ENCODE assay signal across 30 cellular contexts in the genomic region with DNA sequence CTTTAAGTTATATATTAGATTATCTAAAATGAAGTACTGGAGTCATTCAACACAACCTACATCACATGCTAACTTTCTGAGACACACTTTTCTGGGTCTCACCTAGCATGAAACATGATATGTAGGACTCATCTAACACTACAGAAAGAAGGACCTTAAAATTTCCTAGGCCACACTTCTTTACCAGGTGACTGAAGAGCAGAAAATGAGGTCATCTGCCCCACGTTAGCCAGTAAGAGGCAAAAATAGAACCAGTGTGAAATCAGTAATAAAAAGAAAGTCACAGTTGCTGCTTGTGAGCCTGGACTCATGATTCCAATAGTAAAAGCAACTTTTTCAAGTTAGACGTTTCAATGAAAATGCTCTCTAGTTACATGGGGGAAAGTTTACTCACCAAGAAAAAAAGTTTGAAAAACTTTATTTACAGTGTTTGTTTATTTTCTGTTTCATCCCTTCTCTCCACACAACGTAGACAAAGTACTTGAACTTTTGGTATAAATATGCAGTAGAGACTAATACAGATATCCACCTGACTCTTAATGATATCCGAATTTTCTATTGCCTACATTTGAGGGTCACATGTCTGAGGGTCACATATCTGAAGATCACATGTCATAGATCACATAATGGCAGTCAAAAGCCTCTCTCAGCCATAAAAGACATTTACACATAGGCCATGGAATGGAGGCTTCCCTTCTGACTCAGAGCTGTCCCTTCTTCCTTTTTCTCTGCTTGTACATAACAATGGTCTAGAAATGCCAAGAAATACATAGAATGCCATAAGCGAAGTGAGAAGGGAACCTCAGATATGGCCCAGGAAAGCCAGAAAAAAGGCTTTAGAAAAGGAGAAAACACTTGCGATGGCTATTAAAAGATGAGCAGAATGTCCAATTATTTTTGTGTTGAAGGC.
DNase-seq lines count a peak whose midpoint lies in the region; ATAC-seq, FAIRE-seq and TF ChIP-seq lines count a peak whose summit lies in the region.
"Had no signal": no experiment of that assay in that cellular context is flagged by ENCODE, and none has a peak within 500 bp of the region (broad histone marks: within the 10 kb centered on the region; RNA-seq: fewer than 3 reads in every experiment).

No MANE protein-coding gene starts in this region.

- H3K9ac ChIP-seq in IMR-90 (ENCODE audit: low read depth, low read length) (no peak overlapping the region), H1 (replicated peaks in 1 of 4; ENCODE audit: extremely low read depth in 1 of 4, low read depth in 3 of 4, low read length in 3 of 4) (no peak overlapping the region)
- H3K9ac ChIP-seq: GM23248 had no signal

- no peaks in the 10 kb centered on the region for H3K9me3 Mint-ChIP-seq in progenitor cell of endocrine pancreas (ENCODE audit: low read depth)
- no peaks in the 10 kb centered on the region for H3K9me3 Mint-ChIP-seq in activated T-cell treated with anti-CD3 and anti-CD28 coated beads, Interleukin-2, amount 50 U/mL, for 4 hours
- H3K9me3 Mint-ChIP-seq: activated CD4-positive, alpha-beta T cell treated with anti-CD3 and anti-CD28 coated beads, Interleukin-2, amount 10 ng/mL, durations not matched to agents 24 days and 14 days; activated T-helper 17 cell treated with anti-CD3 and anti-CD28 coated beads, Interleukin-2, amount 50 U/mL, for 72 hours; neural crest cell; stimulated activated naive CD8-positive, alpha-beta T cell treated with anti-CD3 and anti-CD28 coated beads, Interleukin-15, Interleukin-2, amounts not matched to agents 100 ng/mL and 50 ng/mL, for 24 hours had no signal

- ATAC-seq in IMR-90 (ENCODE audit: low read depth): no peak
- no peak for ATAC-seq in HG03159 (IDR thresholded peaks at IDR 0.05; ENCODE audit: unreplicated experiment)
- no peak for ATAC-seq in activated T-cell treated with anti-CD3 and anti-CD28 coated beads, Interleukin-2, amount 50 U/mL, for 4 hours
- ATAC-seq: activated T-helper 17 cell treated with anti-CD3 and anti-CD28 coated beads, Interleukin-2, amount 50 U/mL, for 72 hours; T-helper 17 cell had no signal

- H4K5ac ChIP-seq in IMR-90 (ENCODE audit: low read depth, low read length): no peak overlapping the region
- no peak overlapping the region for H4K5ac ChIP-seq in H1 (ENCODE audit: insufficient read length, low read depth, low read length)

- no peak overlapping the region for H3K18ac ChIP-seq in IMR-90 (ENCODE audit: low read depth, low read length)
- H3K18ac ChIP-seq in H1 (ENCODE audit: extremely low read depth, low read length): no peak overlapping the region

- DNase-seq in GM10266 (ENCODE audit: extremely low spot score) (peak; percentile 5), GM19239 (ENCODE audit: insufficient read length, low spot score) (no peak), IMR-90 (no peak), H1 (ENCODE audit: low read depth in 1 of 2, low spot score in 2 of 2) (no peak), ovary (no peak), progenitor cell of endocrine pancreas (ENCODE audit: low spot score, unreplicated experiment) (no peak)
- DNase-seq in activated T-cell treated with anti-CD3 and anti-CD28 coated beads, Interleukin-2, amount 50 U/mL, for 4 hours: no peak
- DNase-seq: ACHN; activated CD4-positive, alpha-beta T cell treated with anti-CD3 and anti-CD28 coated beads, Interleukin-2, amount 10 ng/mL, durations not matched to agents 24 days and 14 days; cerebellar nuclear complex; DMS53; GF-D8; GM23248; head of caudate nucleus; Kasumi-1; kidney glomerular epithelial cell; NCI-H2171 treated with DMSO at 0.1 percent for 48 hours; NCI-H526; sigmoid colon; T-helper 17 cell; thyroid gland had no signal

- FAIRE-seq in GM19239 (lab: Jason Lieb, UNC) (peak; percentile 70), H1 (lab: Jason Lieb, UNC) (peak; percentile 36)
- FAIRE-seq: HTR-8/SVneo, RCC 7860 had no signal

- no peak overlapping the region for H3K4me3 Mint-ChIP-seq in progenitor cell of endocrine pancreas (ENCODE audit: low read depth)
- no peak overlapping the region for H3K4me3 Mint-ChIP-seq in activated T-cell treated with anti-CD3 and anti-CD28 coated beads, Interleukin-2, amount 50 U/mL, for 4 hours
- H3K4me3 Mint-ChIP-seq: activated CD4-positive, alpha-beta T cell treated with anti-CD3 and anti-CD28 coated beads, Interleukin-2, amount 10 ng/mL, durations not matched to agents 24 days and 14 days; activated naive CD8-positive, alpha-beta T cell; activated T-helper 17 cell treated with anti-CD3 and anti-CD28 coated beads, Interleukin-2, amount 50 U/mL, for 72 hours; neural crest cell; stimulated activated naive CD8-positive, alpha-beta T cell treated with anti-CD3 and anti-CD28 coated beads, Interleukin-15, Interleukin-2, amounts not matched to agents 100 ng/mL and 50 ng/mL, for 24 hours; T-helper 17 cell had no signal

- no peaks in the 10 kb centered on the region for H3K27me3 Mint-ChIP-seq in progenitor cell of endocrine pancreas
- no peaks in the 10 kb centered on the region for H3K27me3 Mint-ChIP-seq in activated T-cell treated with anti-CD3 and anti-CD28 coated beads, Interleukin-2, amount 50 U/mL, for 4 hours (ENCODE audit: low read depth)
- H3K27me3 Mint-ChIP-seq: activated CD4-positive, alpha-beta T cell treated with anti-CD3 and anti-CD28 coated beads, Interleukin-2, amount 10 ng/mL, durations not matched to agents 24 days and 14 days; activated naive CD8-positive, alpha-beta T cell; activated T-helper 17 cell treated with anti-CD3 and anti-CD28 coated beads, Interleukin-2, amount 50 U/mL, for 72 hours; stimulated activated naive CD8-positive, alpha-beta T cell treated with anti-CD3 and anti-CD28 coated beads, Interleukin-15, Interleukin-2, amounts not matched to agents 100 ng/mL and 50 ng/mL, for 24 hours; T-helper 17 cell had no signal

- no peak overlapping the region for H3K56ac ChIP-seq in IMR-90 (ENCODE audit: extremely low read depth, insufficient read depth, low read length)
- no peak overlapping the region for H3K56ac ChIP-seq in H1 (replicated peaks; ENCODE audit: insufficient read length, low read depth, low read length)

- no peaks in the 10 kb centered on the region for H3K79me2 ChIP-seq in H1 (ENCODE audit: control insufficient read depth in 1 of 2, insufficient read depth in 2 of 2, low read length in 2 of 2)

- H3K27me3 ChIP-seq in IMR-90 (ENCODE audit: control insufficient read depth, insufficient read depth, low read length): no peaks in the 10 kb centered on the region
- H3K27me3 ChIP-seq in H1 (replicated peaks in 1 of 4; ENCODE audit: control insufficient read depth in 3 of 4, extremely low read depth in 1 of 4, insufficient read depth in 3 of 4, low read length in 3 of 4): no peaks in the 10 kb centered on the region
- H3K27me3 ChIP-seq in ovary: no peaks in the 10 kb centered on the region
- H3K27me3 ChIP-seq: ascending aorta, sigmoid colon, thyroid gland had no signal

- no peaks in the 10 kb centered on the region for H3K9me1 ChIP-seq in IMR-90 (ENCODE audit: insufficient read depth, low read length)

- H3K9me3 ChIP-seq in IMR-90 (ENCODE audit: control insufficient read depth, insufficient read depth, low read length) (no peaks in the 10 kb centered on the region), H1 (ENCODE audit: insufficient read depth in 2 of 2, low read depth in 1 of 2, low read length in 1 of 2) (no peaks in the 10 kb centered on the region), ovary (no peaks in the 10 kb centered on the region)
- H3K9me3 ChIP-seq: ascending aorta, sigmoid colon, thyroid gland had no signal

- no peak for TF ChIP-seq CTCF in GM10266 (IDR thresholded peaks at IDR 0.05; ENCODE audit: control insufficient read depth, insufficient read depth, low read depth, missing control alignments)
- TF ChIP-seq CTCF in IMR-90 (conservative IDR thresholded peaks at IDR 0.05; ENCODE audit: low read depth, low read length): no peak
- no peak for TF ChIP-seq CTCF in H1 (IDR thresholded peaks at IDR 0.05; ENCODE audit: control extremely low read depth in 1 of 3, insufficient read depth in 1 of 3, low read depth in 1 of 3, low read length in 3 of 3)
- no peak for TF ChIP-seq CTCF in ovary (IDR thresholded peaks at IDR 0.05)
- no peak for TF ChIP-seq CTCF in progenitor cell of endocrine pancreas (IDR thresholded peaks at IDR 0.05; ENCODE audit: unreplicated experiment)

- no peak overlapping the region for H3K27ac Mint-ChIP-seq in progenitor cell of endocrine pancreas
- H3K27ac Mint-ChIP-seq: activated CD4-positive, alpha-beta T cell treated with anti-CD3 and anti-CD28 coated beads, Interleukin-2, amount 10 ng/mL, durations not matched to agents 24 days and 14 days; activated naive CD8-positive, alpha-beta T cell; activated T-helper 17 cell treated with anti-CD3 and anti-CD28 coated beads, Interleukin-2, amount 50 U/mL, for 72 hours; stimulated activated naive CD8-positive, alpha-beta T cell treated with anti-CD3 and anti-CD28 coated beads, Interleukin-15, Interleukin-2, amounts not matched to agents 100 ng/mL and 50 ng/mL, for 24 hours; T-helper 17 cell had no signal

- H3K4me3 ChIP-seq in IMR-90 (ENCODE audit: insufficient read depth, low read depth, low read length) (no peak overlapping the region), H1 (ENCODE audit: extremely low read depth in 1 of 4, insufficient read depth in 2 of 4, low read depth in 3 of 4, low read length in 4 of 4) (no peak overlapping the region), ovary (no peak overlapping the region)
- H3K4me3 ChIP-seq: ascending aorta, GM23248, lung, sigmoid colon, thyroid gland had no signal

- dilution Hi-C loops in IMR-90 (cut with HindIII; ENCODE audit: low sequenced_read_pairs, unreplicated experiment): no loop called here

- H3K4me2 ChIP-seq in IMR-90 (ENCODE audit: low read depth, low read length): no peak overlapping the region
- H3K4me2 ChIP-seq in H1 (ENCODE audit: insufficient read depth in 1 of 2, low read depth in 2 of 2, low read length in 2 of 2): no peak overlapping the region

- peak overlapping the region; percentile 5; the same call in 1 of the 2 replicates for H3K14ac ChIP-seq in IMR-90 (replicated peaks; ENCODE audit: low read depth, low read length)
- no peak overlapping the region for H3K14ac ChIP-seq in H1 (ENCODE audit: insufficient read length)

- TF ChIP-seq EP300 in H1 (IDR thresholded peaks at IDR 0.05; ENCODE audit: borderline replicate concordance in 1 of 2, low read depth in 2 of 2, low read length in 2 of 2): no peak
- TF ChIP-seq EP300 in ovary (IDR thresholded peaks at IDR 0.05): no peak

- H2AK5ac ChIP-seq in IMR-90 (ENCODE audit: low read depth, low read length) (no peak overlapping the region), H1 (ENCODE audit: low read depth, low read length) (no peak overlapping the region)

- no TSS peak for BruUV-seq in IMR-90 (replicated peaks; lab: Mats Ljungman, UMichigan)

- TF ChIP-seq RAD21 in IMR-90 (IDR thresholded peaks at IDR 0.05; ENCODE audit: low read length) (no peak), H1 (IDR thresholded peaks at IDR 0.05 in 1 of 2, conservative IDR thresholded peaks at IDR 0.05 in 1 of 2; ENCODE audit: low read depth in 2 of 2, low read length in 2 of 2) (no peak)

- H2BK12ac ChIP-seq in H1 (ENCODE audit: low read depth, low read length): no peak overlapping the region

- no peak overlapping the region for H2BK120ac ChIP-seq in IMR-90 (ENCODE audit: low read depth, low read length)
- H2BK120ac ChIP-seq in H1 (replicated peaks; ENCODE audit: low read depth, low read length): no peak overlapping the region

- POLR2A ChIA-PET in IMR-90 (lab: Charles Lee; ENCODE audit: unreplicated experiment): no interaction called here
- POLR2A ChIA-PET in H1 (lab: Charles Lee; ENCODE audit: partially characterized antibody): no interaction called here

- no peak overlapping the region; the same call in 2 of the 3 replicates for H2BK15ac ChIP-seq in IMR-90 (ENCODE audit: low read depth, low read length)
- H2BK15ac ChIP-seq in H1 (ENCODE audit: low read length): no peak overlapping the region

- H3K4me1 ChIP-seq in IMR-90 (ENCODE audit: control insufficient read depth, insufficient read depth, low read length) (peaks cover 2% of the 10 kb centered on the region), H1 (replicated peaks in 1 of 4; ENCODE audit: control insufficient read depth in 3 of 4, insufficient read depth in 4 of 4, low read length in 3 of 4) (peaks cover 0 to 1% (median 0%) of the 10 kb centered on the region in 4 experiments; a peak in 2 of 7 replicates), ovary (ENCODE audit: insufficient read depth) (peaks cover 2% of the 10 kb centered on the region)
- H3K4me1 ChIP-seq: ascending aorta, sigmoid colon, thyroid gland had no signal

- peak overlapping the region; percentile 0; the same call in 1 of the 2 replicates for H4K91ac ChIP-seq in IMR-90 (ENCODE audit: insufficient read depth, low read depth, low read length)
- no peak overlapping the region for H4K91ac ChIP-seq in H1 (replicated peaks; ENCODE audit: insufficient read length, low read length)

- H2AFZ ChIP-seq in IMR-90 (replicated peaks; ENCODE audit: low read length, poor library complexity): no peak overlapping the region
- H2AFZ ChIP-seq in H1 (ENCODE audit: low read length): no peak overlapping the region
- H2AFZ ChIP-seq: GM23248 had no signal

- H3K79me1 ChIP-seq in IMR-90 (ENCODE audit: low read depth in 1 of 2, low read length in 2 of 2) (no peaks in the 10 kb centered on the region), H1 (ENCODE audit: low read depth, low read length) (no peaks in the 10 kb centered on the region)

- peaks cover 2% of the 10 kb centered on the region for H3K4me1 Mint-ChIP-seq in progenitor cell of endocrine pancreas (ENCODE audit: low read depth)
- no peaks in the 10 kb centered on the region for H3K4me1 Mint-ChIP-seq in activated T-cell treated with anti-CD3 and anti-CD28 coated beads, Interleukin-2, amount 50 U/mL, for 4 hours (ENCODE audit: low read depth)
- H3K4me1 Mint-ChIP-seq: activated CD4-positive, alpha-beta T cell treated with anti-CD3 and anti-CD28 coated beads, Interleukin-2, amount 10 ng/mL, durations not matched to agents 24 days and 14 days; T-helper 17 cell had no signal

- H2BK20ac ChIP-seq in IMR-90 (ENCODE audit: low read depth, low read length): no peak overlapping the region
- no peak overlapping the region for H2BK20ac ChIP-seq in H1 (ENCODE audit: low read length)

- H2BK5ac ChIP-seq in IMR-90 (ENCODE audit: low read depth, low read length, poor library complexity, severe bottlenecking) (no peak overlapping the region), H1 (ENCODE audit: low read depth, low read length) (no peak overlapping the region)

- H3K23ac ChIP-seq in IMR-90 (ENCODE audit: low read depth, low read length): no peak overlapping the region
- no peak overlapping the region for H3K23ac ChIP-seq in H1 (ENCODE audit: insufficient read length)

- in situ Hi-C loops in IMR-90 (cut with MboI; ENCODE audit: low sequenced_read_pairs): no loop called here

- TF ChIP-seq POLR2A in IMR-90 (IDR thresholded peaks at IDR 0.05; ENCODE audit: low read depth, low read length): no peak
- TF ChIP-seq POLR2A in H1 (IDR thresholded peaks at IDR 0.05; ENCODE audit: control extremely low read depth in 1 of 2, low read depth in 2 of 2, low read length in 2 of 2): no peak
- no peak for TF ChIP-seq POLR2A in ovary (IDR thresholded peaks at IDR 0.05)

- no peaks in the 10 kb centered on the region for H3K36me3 Mint-ChIP-seq in progenitor cell of endocrine pancreas (ENCODE audit: insufficient read depth)
- H3K36me3 Mint-ChIP-seq in activated T-cell treated with anti-CD3 and anti-CD28 coated beads, Interleukin-2, amount 50 U/mL, for 4 hours (ENCODE audit: insufficient read depth): no peaks in the 10 kb centered on the region

- intact Hi-C loops in IMR-90 (cut with micrococcal nuclease) (no loop called here), ovary (cut with DNase I) (no loop called here)

- CTCF ChIA-PET in IMR-90 (lab: Yijun Ruan, JAX) (no interaction called here), H1 (lab: Charles Lee; ENCODE audit: partially characterized antibody) (interaction anchor here (1.1 kb wide), 1 partner anchor 168 kb away, joined by 4 read pairs; no protein-coding TSS in a partner anchor)

- H3K23me2 ChIP-seq in H1 (ENCODE audit: low read depth, low read length): no peaks in the 10 kb centered on the region

- H3K4ac ChIP-seq in IMR-90 (ENCODE audit: low read depth, low read length) (no peak overlapping the region), H1 (replicated peaks; ENCODE audit: insufficient read length, low read depth, low read length) (no peak overlapping the region)

- H4K8ac ChIP-seq in IMR-90 (ENCODE audit: low read depth in 2 of 2, low read length in 2 of 2) (no peak overlapping the region), H1 (ENCODE audit: extremely low read depth, insufficient read depth, low read length) (no peak overlapping the region)

- no peak overlapping the region for H2AK9ac ChIP-seq in IMR-90 (replicated peaks; ENCODE audit: low read depth, low read length, poor library complexity)

- no peaks in the 10 kb centered on the region for H4K20me1 ChIP-seq in IMR-90 (ENCODE audit: insufficient read depth, low read length)
- no peaks in the 10 kb centered on the region for H4K20me1 ChIP-seq in H1 (replicated peaks in 1 of 2; ENCODE audit: control insufficient read depth in 1 of 2, insufficient read depth in 2 of 2, low read length in 2 of 2)

- WGBS in IMR-90 (ENCODE audit: extremely low coverage in 2 of 2, insufficient read length in 1 of 2), 2 experiments: 100% methylated on average over 1 of the region's 6 CpGs; no CpG with 5 or more reads in 1 of the 2 experiments
- WGBS in H1 (ENCODE audit: extremely low coverage in 1 of 2, insufficient coverage in 1 of 2, insufficient read length in 1 of 2, insufficient replicate concordance in 2 of 2, low coverage in 1 of 2, low lambda C conversion rate in 2 of 2, missing lambda C conversion rate in 1 of 2), 2 experiments: 74% methylated on average over 6 of the region's 6 CpGs; no CpG with 5 or more reads in 1 of the 2 experiments
- WGBS in ovary, 3 donors: 79 to 87% (median 81%) methylated on average over 6 of the region's 6 CpGs

- H3K27ac ChIP-seq in IMR-90 (ENCODE audit: insufficient read depth, low read length) (no peak overlapping the region), H1 (ENCODE audit: low read depth, low read length) (no peak overlapping the region), ovary (no peak overlapping the region)
- H3K27ac ChIP-seq: ascending aorta, GM23248, sigmoid colon, thyroid gland had no signal

- H3K36me3 ChIP-seq in IMR-90 (ENCODE audit: control insufficient read depth, insufficient read depth, low read length) (no peaks in the 10 kb centered on the region), H1 (ENCODE audit: control insufficient read depth in 2 of 4, insufficient read depth in 4 of 4, low read length in 3 of 4) (no peaks in the 10 kb centered on the region), ovary (no peaks in the 10 kb centered on the region)
- H3K36me3 ChIP-seq: ascending aorta, sigmoid colon, thyroid gland had no signal
